In genomic region chr13:70604448-70604847, GRCh38 we compare ENCODE assay signal across 1 cellular context.
TF ChIP-seq lines count a peak whose summit lies in the region.

No MANE protein-coding gene starts in this region.

TF ChIP-seq in GM23338, 12 proteins besides CTCF, POLR2A, EP300 and RAD21 (continued from another document):
- TF ChIP-seq ZNF462 (CRISPR knock-in tag; IDR thresholded peaks at IDR 0.05) (no peak), NANOG (IDR thresholded peaks at IDR 0.05; ENCODE audit: borderline replicate concordance) (no peak), STAT1 (IDR thresholded peaks at IDR 0.05; ENCODE audit: unreplicated experiment) (no peak), EZH2phosphoT487 (IDR thresholded peaks at IDR 0.05; ENCODE audit: unreplicated experiment) (no peak), JUNB (IDR thresholded peaks at IDR 0.05; ENCODE audit: unreplicated experiment) (no peak), CREB1 (CRISPR knock-in tag; IDR thresholded peaks at IDR 0.05; ENCODE audit: low read depth) (no peak)
